In the genomic region with DNA sequence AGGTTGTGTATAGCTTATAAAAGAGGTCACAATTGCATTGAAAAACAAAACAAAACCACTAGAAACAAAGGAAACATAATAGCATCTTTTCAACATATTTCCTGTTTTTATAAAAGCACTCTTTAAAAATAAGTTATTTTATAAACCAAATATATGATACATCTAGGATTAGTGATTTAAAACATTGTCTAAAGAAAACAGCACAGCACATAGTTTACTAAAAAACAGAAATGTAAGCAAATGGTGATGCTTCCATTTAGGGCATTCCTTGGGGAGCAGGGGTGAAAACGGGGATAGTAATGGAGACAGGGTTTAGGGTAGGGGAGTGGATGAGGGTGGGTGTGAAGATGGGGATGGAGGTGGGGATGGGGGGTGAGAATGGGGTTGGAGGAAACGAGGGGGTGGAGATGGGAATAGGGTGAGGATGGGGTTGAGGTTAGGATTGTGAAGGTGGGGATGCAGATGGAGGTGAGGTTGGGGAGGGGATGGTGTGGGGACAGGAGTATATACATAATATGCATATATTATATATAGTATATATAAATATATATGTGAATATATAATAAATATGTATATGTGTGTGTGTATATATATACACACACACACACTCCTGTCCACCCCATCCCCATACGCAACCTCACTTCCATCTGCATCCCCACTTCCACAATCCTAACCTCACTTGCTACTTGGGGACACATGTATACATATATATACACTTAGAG, we compare ENCODE assay signal across 6 cellular contexts.
"Had no signal": no experiment of that assay in that cellular context is flagged by ENCODE, and none has a peak within 500 bp of the region (broad histone marks: within the 10 kb centered on the region; RNA-seq: fewer than 3 reads in every experiment).

No MANE protein-coding gene starts in this region.

- H2AFZ ChIP-seq: GM23338 had no signal

- ATAC-seq: GM23338 had no signal

- H3K4me2 ChIP-seq: GM23338 had no signal

- DNase-seq: H9, HCEC 1CT had no signal

- H3K4me3 ChIP-seq: GM23338 had no signal

- FAIRE-seq: H1, H54, HTR-8/SVneo had no signal
